12 cellular contexts compared by ENCODE assay signal in genomic region chr11:46330154-46330886, GRCh38. TPM values are rescaled to one million over a fixed set of nuclear protein-coding genes. Genes with fewer than 3 reads are reported as not detected.
DNase-seq lines count a peak whose midpoint lies in the region; ATAC-seq lines count a peak whose summit lies in the region.
"Had no signal": no experiment of that assay in that cellular context is flagged by ENCODE, and none has a peak within 500 bp of the region (broad histone marks: within the 10 kb centered on the region; RNA-seq: fewer than 3 reads in every experiment).

No MANE protein-coding gene starts in this region.

- no peaks in the 10 kb centered on the region for H3K9me3 ChIP-seq in T-helper 17 cell (ENCODE audit: control insufficient read depth, low read length, poor library complexity, severe bottlenecking)
- H3K9me3 ChIP-seq: A549, testis had no signal

- ATAC-seq in T-helper 17 cell (no peak), GM18868 (IDR thresholded peaks at IDR 0.05; ENCODE audit: unreplicated experiment) (no peak)
- ATAC-seq: A549 had no signal

- peak overlapping the region; percentile 94 for H3K27ac Mint-ChIP-seq in T-helper 17 cell

- H3K4me3 ChIP-seq in Jurkat, Clone E6-1 (ENCODE audit: low read length), result peak overlapping the region; percentile 32
- H3K4me3 ChIP-seq: A549, testis had no signal

- peaks cover 35% of the 10 kb centered on the region for H3K4me1 Mint-ChIP-seq in T-helper 17 cell

- peaks cover 5% of the 10 kb centered on the region for H3K27me3 Mint-ChIP-seq in T-helper 17 cell

- H3K4me3 Mint-ChIP-seq in T-helper 17 cell, result peak overlapping the region; percentile 88

- DNase-seq in NCI-H2081 (lab: John Stamatoyannopoulos, UW) (peak; percentile 50 to 68), NCI-H2081 treated with DMSO at 0.1 percent for 48 hours (lab: John Stamatoyannopoulos, UW) (no peak), T-helper 17 cell (no peak), midbrain (lab: John Stamatoyannopoulos, UW) (peak; percentile 35), NCI-H774 (lab: John Stamatoyannopoulos, UW) (no peak)
- DNase-seq in Jurkat, Clone E6-1 (ENCODE audit: low read depth, low spot score), result peak; percentile 78
- no peak for DNase-seq in stimulated activated CD4-positive, alpha-beta T cell treated with anti-CD3 and anti-CD28 coated beads, Interleukin-2, amount 100 ng/mL, for 48 hours
- DNase-seq: KG1, kidney glomerular epithelial cell, testis had no signal

- peaks cover 3% of the 10 kb centered on the region for H3K36me3 Mint-ChIP-seq in T-helper 17 cell (ENCODE audit: low read depth)

RNA-seq across cellular contexts. Expression of gene DGKZ, which starts 16.9 kb away (rescaled TPM):
- polyA plus RNA-seq in Jurkat, Clone E6-1 (2012; ENCODE audit: insufficient read depth, insufficient read length), result 134 TPM
- total RNA-seq in T-helper 17 cell, result 100 to 1,000 TPM; 194 to 196 TPM

RNA-seq across cellular contexts. Expression of gene MDK, which starts 51.1 kb away (rescaled TPM):
- 23.2 TPM for polyA plus RNA-seq in Jurkat, Clone E6-1 (2012; ENCODE audit: insufficient read depth, insufficient read length)
- total RNA-seq in T-helper 17 cell, result 1 to 10 TPM; 2.6 to 3.7 TPM

RNA-seq across cellular contexts. Expression of gene CREB3L1, which starts 52.9 kb away (rescaled TPM):
- polyA plus RNA-seq in Jurkat, Clone E6-1 (2012; ENCODE audit: insufficient read depth, insufficient read length), result 1.3 TPM
- total RNA-seq in T-helper 17 cell, result not detected

Comparison
In these comparisons a context has a peak if more than half of its experiments do, and no peak if none do; other contexts are left out.
1. DNase-seq: peak in NCI-H2081 (2 of 2), Jurkat, Clone E6-1 (single experiment) and midbrain (single experiment); none in NCI-H2081 treated with DMSO at 0.1 percent for 48 hours (single experiment), T-helper 17 cell (0 of 3), stimulated activated CD4-positive, alpha-beta T cell treated with anti-CD3 and anti-CD28 coated beads, Interleukin-2, amount 100 ng/mL, for 48 hours (0 of 2) and NCI-H774 (single experiment).